12 cellular contexts compared by ENCODE assay signal in genomic region chr18:2173464-2173863, GRCh38.
DNase-seq lines count a peak whose midpoint lies in the region; ATAC-seq and TF ChIP-seq lines count a peak whose summit lies in the region.
"Had no signal": no experiment of that assay in that cellular context is flagged by ENCODE, and none has a peak within 500 bp of the region (broad histone marks: within the 10 kb centered on the region; RNA-seq: fewer than 3 reads in every experiment).

No MANE protein-coding gene starts in this region.

- no peaks in the 10 kb centered on the region for H3K27me3 ChIP-seq in AG04450 (ENCODE audit: control insufficient read depth, insufficient read depth, low read length)
- H3K27me3 ChIP-seq in HUES48 (ENCODE audit: control insufficient read depth, insufficient read depth, low read length) = no peaks in the 10 kb centered on the region
- no peaks in the 10 kb centered on the region for H3K27me3 ChIP-seq in left ventricle myocardium inferior (ENCODE audit: low read depth)

- DNase-seq in AG04450 (ENCODE audit: low read depth, low spot score) (peak; percentile 56), astrocyte of the cerebellum (ENCODE audit: low read depth) (peak; percentile 98), left ventricle myocardium inferior (peak; percentile 43), DMS153 (lab: John Stamatoyannopoulos, UW) (no peak), ecto neural progenitor cell (ENCODE audit: low spot score) (no peak)
- no peak for DNase-seq in stimulated activated CD4-positive, alpha-beta T cell treated with anti-CD3 and anti-CD28 coated beads, Interleukin-4, amount 100 ng/mL, for 4 hours
- DNase-seq: activated effector memory CD4-positive, alpha-beta T cell treated with Interleukin-2 at 50 U/mL for 16 hours; C1 segment of cervical spinal cord; effector memory CD4-positive, alpha-beta T cell; posterior cingulate gyrus had no signal

- H3K36me3 ChIP-seq in HUES48 (ENCODE audit: control insufficient read depth, insufficient read depth, low read length) = no peaks in the 10 kb centered on the region
- no peaks in the 10 kb centered on the region for H3K36me3 ChIP-seq in left ventricle myocardium inferior

- no peak for ATAC-seq in HG02763 (IDR thresholded peaks at IDR 0.05; ENCODE audit: unreplicated experiment)

- H3K9me3 ChIP-seq in AG04450 (ENCODE audit: control insufficient read depth, insufficient read depth, low read length) (no peaks in the 10 kb centered on the region), HUES48 (ENCODE audit: control insufficient read depth, insufficient read depth, low read length) (no peaks in the 10 kb centered on the region), left ventricle myocardium inferior (replicated peaks) (no peaks in the 10 kb centered on the region)

- no peak overlapping the region for H3K4me3 ChIP-seq in AG04450 (ENCODE audit: low read depth, low read length)
- no peak overlapping the region for H3K4me3 ChIP-seq in HUES48 (ENCODE audit: low read depth, low read length)
- H3K4me3 ChIP-seq in astrocyte of the cerebellum (ENCODE audit: low read depth, low read length) = no peak overlapping the region
- H3K4me3 ChIP-seq in left ventricle myocardium inferior = no peak overlapping the region

- CTCF ChIA-PET in AG04450 (lab: Charles Lee) = interaction anchor here (1.0 to 1.2 kb wide), 2 partner anchors 69 to 369 kb away, joined by 3 read pairs; no protein-coding TSS in a partner anchor

- POLR2A ChIA-PET in AG04450 (lab: Yijun Ruan, JAX) = no interaction called here

- intact Hi-C loops in left ventricle myocardium inferior (cut with micrococcal nuclease) = no loop called here

- in situ Hi-C loops in astrocyte of the cerebellum (cut with HindIII; ENCODE audit: low sequenced_read_pairs) = no loop called here

- H3K27ac ChIP-seq in AG04450 (ENCODE audit: low read depth, low read length) (no peak overlapping the region), HUES48 (ENCODE audit: low read depth, low read length) (peak overlapping the region; percentile 31), left ventricle myocardium inferior (replicated peaks) (peak overlapping the region; percentile 32)

- H3K9ac ChIP-seq in HUES48 (ENCODE audit: low read depth, low read length) = no peak overlapping the region

- H3K4me1 ChIP-seq in HUES48 (ENCODE audit: control insufficient read depth, insufficient read depth, low read length) (peaks cover 14% of the 10 kb centered on the region; the same call in 1 of the 2 replicates), left ventricle myocardium inferior (peaks cover 33% of the 10 kb centered on the region)

- TF ChIP-seq CTCF in AG04450 (IDR thresholded peaks at IDR 0.05; ENCODE audit: low read depth, low read length) (no peak), astrocyte of the cerebellum (IDR thresholded peaks at IDR 0.05; ENCODE audit: low read depth, low read length, missing control alignments) (no peak), left ventricle myocardium inferior (IDR thresholded peaks at IDR 0.05; ENCODE audit: borderline replicate concordance) (no peak)

Comparison
In these comparisons a context has a peak if more than half of its experiments do, and no peak if none do; other contexts are left out.
1. DNase-seq: peak in AG04450 (single experiment), astrocyte of the cerebellum (single experiment) and left ventricle myocardium inferior (single experiment); none in stimulated activated CD4-positive, alpha-beta T cell treated with anti-CD3 and anti-CD28 coated beads, Interleukin-4, amount 100 ng/mL, for 4 hours (0 of 2), DMS153 (single experiment) and ecto neural progenitor cell (single experiment).